Comparison of ENCODE assay signal across 8 cellular contexts in the genomic region with DNA sequence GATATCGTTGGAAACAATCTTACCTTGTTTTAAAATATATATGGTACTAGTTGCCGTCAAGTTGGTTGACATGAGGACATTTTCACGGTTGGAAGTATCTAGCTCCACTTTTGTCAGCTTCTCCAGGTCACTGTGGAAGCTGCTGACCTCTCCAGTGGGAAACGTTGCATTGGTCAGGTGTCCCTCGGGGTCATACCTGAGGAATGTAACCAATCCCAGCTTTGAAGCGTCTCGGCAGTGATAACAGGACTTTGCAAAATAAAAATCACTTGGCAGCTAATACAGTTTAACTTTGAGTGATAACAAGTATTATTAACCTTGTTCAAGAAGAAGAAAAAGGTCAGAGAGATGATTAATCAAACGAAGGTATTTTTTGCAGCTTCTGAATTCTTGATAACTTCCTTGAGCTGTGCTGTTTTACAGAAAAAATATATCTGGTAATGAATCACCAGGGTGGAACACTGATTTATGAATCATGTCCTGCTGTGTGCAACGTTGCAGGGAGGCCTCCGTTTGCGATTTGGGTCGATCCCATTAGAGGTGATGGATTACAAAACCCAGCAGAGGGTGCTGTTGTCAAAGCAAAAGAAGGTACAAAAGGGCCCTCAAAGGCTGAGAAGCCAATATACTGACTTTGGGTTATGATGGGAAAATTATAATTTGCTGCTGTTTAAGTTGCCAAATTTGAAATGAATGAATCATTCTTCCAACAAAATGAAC.
DNase-seq lines count a peak whose midpoint lies in the region; ATAC-seq, FAIRE-seq and TF ChIP-seq lines count a peak whose summit lies in the region.

No MANE protein-coding gene starts in this region.

- peak; percentile 48 for ATAC-seq in CD4-positive, alpha-beta T cell (ENCODE audit: poor library complexity)
- ATAC-seq in activated T-cell treated with anti-CD3 and anti-CD28 coated beads, Interleukin-2, amount 50 U/mL, for 4 hours = peak; percentile 96 to 98
- peak; percentile 53 to 92 (median 88) for ATAC-seq in pancreas

- no peaks in the 10 kb centered on the region for H3K9me2 ChIP-seq in OCI-LY7 (ENCODE audit: insufficient read depth, low read length)

- TF ChIP-seq POLR2A in transverse colon (IDR thresholded peaks at IDR 0.05) = no peak

- POLR2A ChIA-PET in CD4-positive, alpha-beta T cell (lab: Charles Lee) = no interaction called here
- POLR2A ChIA-PET in OCI-LY7 (lab: Charles Lee) = interaction anchor here (0.7 to 1.3 kb wide), 5 partner anchors 9 to 268 kb away, joined by 3 to 5 read pairs (median 3); no protein-coding TSS in a partner anchor

- no TSS peak for BruUV-seq in OCI-LY7 (replicated peaks; lab: Mats Ljungman, UMichigan)

- H3K27ac Mint-ChIP-seq in CD4-positive, alpha-beta T cell = peak overlapping the region; percentile 14

- no peak overlapping the region for H3K4me3 Mint-ChIP-seq in CD4-positive, alpha-beta T cell
- H3K4me3 Mint-ChIP-seq in activated T-cell treated with anti-CD3 and anti-CD28 coated beads, Interleukin-2, amount 50 U/mL, for 4 hours = no peak overlapping the region

- H3K36me3 Mint-ChIP-seq in CD4-positive, alpha-beta T cell (ENCODE audit: low read depth) = peaks cover 6% of the 10 kb centered on the region
- H3K36me3 Mint-ChIP-seq in activated T-cell treated with anti-CD3 and anti-CD28 coated beads, Interleukin-2, amount 50 U/mL, for 4 hours (ENCODE audit: insufficient read depth) = no peaks in the 10 kb centered on the region

- H3K36me3 ChIP-seq in OCI-LY7 (ENCODE audit: insufficient read depth, low read length) = no peaks in the 10 kb centered on the region
- H3K36me3 ChIP-seq in pancreas = no peaks in the 10 kb centered on the region
- H3K36me3 ChIP-seq in transverse colon = no peaks in the 10 kb centered on the region

- no peak overlapping the region; the same call in 1 of the 2 replicates for H3K4me2 ChIP-seq in OCI-LY7 (ENCODE audit: low read length)

- H2AFZ ChIP-seq in OCI-LY7 (ENCODE audit: low read length) = peak overlapping the region; percentile 73; the same call in 1 of the 2 replicates

- H3K27me3 ChIP-seq in CD4-positive, alpha-beta T cell (ENCODE audit: control insufficient read depth, insufficient read depth, low read length) = no peaks in the 10 kb centered on the region
- H3K27me3 ChIP-seq in pancreas (no peaks in the 10 kb centered on the region), transverse colon (no peaks in the 10 kb centered on the region)

- in situ Hi-C loops in transverse colon (cut with MboI; ENCODE audit: low pct_ligation_motif_present in 1 of 4, low pct_unique_long_range_greater_than_20kb in 1 of 4, low sequenced_read_pairs in 3 of 4) = no loop called here

- H4K20me1 ChIP-seq in OCI-LY7 (ENCODE audit: insufficient read depth, low read length) = no peaks in the 10 kb centered on the region

- no peak overlapping the region for H3K4me3 ChIP-seq in OCI-LY7 (ENCODE audit: low read depth, low read length, poor library complexity, severe bottlenecking)
- no peak overlapping the region for H3K4me3 ChIP-seq in fibroblast of pulmonary artery (replicated peaks; ENCODE audit: low read depth, low read length)
- H3K4me3 ChIP-seq in pancreas = no peak overlapping the region
- H3K4me3 ChIP-seq in transverse colon = no peak overlapping the region

- no peaks in the 10 kb centered on the region for H3K27me3 Mint-ChIP-seq in CD4-positive, alpha-beta T cell
- no peaks in the 10 kb centered on the region for H3K27me3 Mint-ChIP-seq in activated T-cell treated with anti-CD3 and anti-CD28 coated beads, Interleukin-2, amount 50 U/mL, for 4 hours (ENCODE audit: low read depth)

- H3K9me3 ChIP-seq in CD4-positive, alpha-beta T cell (ENCODE audit: control insufficient read depth, low read length) = no peaks in the 10 kb centered on the region
- H3K9me3 ChIP-seq in OCI-LY7 (ENCODE audit: low read length) (no peaks in the 10 kb centered on the region), pancreas (no peaks in the 10 kb centered on the region), transverse colon (no peaks in the 10 kb centered on the region)

- H3K79me2 ChIP-seq in OCI-LY7 (ENCODE audit: insufficient read depth, low read depth, low read length) = no peaks in the 10 kb centered on the region

- FAIRE-seq in GM19239 (lab: Jason Lieb, UNC) = peak; percentile 56
- FAIRE-seq in pancreas (lab: Jason Lieb, UNC) = peak; percentile 97

- no peaks in the 10 kb centered on the region for H3K9me3 Mint-ChIP-seq in CD4-positive, alpha-beta T cell
- H3K9me3 Mint-ChIP-seq in activated T-cell treated with anti-CD3 and anti-CD28 coated beads, Interleukin-2, amount 50 U/mL, for 4 hours = no peaks in the 10 kb centered on the region

- H3K27ac ChIP-seq in CD4-positive, alpha-beta T cell (ENCODE audit: low read depth, low read length) = no peak overlapping the region
- H3K27ac ChIP-seq in OCI-LY7 (ENCODE audit: low read depth, low read length, poor library complexity, severe bottlenecking) (peak overlapping the region; percentile 28), pancreas (no peak overlapping the region), transverse colon (no peak overlapping the region)

- intact Hi-C loops in CD4-positive, alpha-beta T cell (cut with DNase I, micrococcal nuclease) = loop anchor here in 1 of 2 experiments (5.0 kb wide), 1 partner anchor 726 kb away; no protein-coding TSS in a partner anchor
- intact Hi-C loops in OCI-LY7 (cut with micrococcal nuclease; ENCODE audit: unreplicated experiment) (loop anchor here (5.0 to 10.0 kb wide), 3 partner anchors 98 to 1278 kb away; no protein-coding TSS in a partner anchor), pancreas (cut with DNase I) (no loop called here), transverse colon (cut with DNase I; ENCODE audit: low total_unique reads) (no loop called here)

- peaks cover 20% of the 10 kb centered on the region for H3K4me1 Mint-ChIP-seq in CD4-positive, alpha-beta T cell (ENCODE audit: low read depth)
- peaks cover 7% of the 10 kb centered on the region for H3K4me1 Mint-ChIP-seq in activated T-cell treated with anti-CD3 and anti-CD28 coated beads, Interleukin-2, amount 50 U/mL, for 4 hours (ENCODE audit: low read depth)

- no peak for TF ChIP-seq CTCF in CD4-positive, alpha-beta T cell (IDR thresholded peaks at IDR 0.05)
- peak; percentile 80 for TF ChIP-seq CTCF in OCI-LY7 (conservative IDR thresholded peaks at IDR 0.05; ENCODE audit: low read length)
- peak; percentile 45 for TF ChIP-seq CTCF in fibroblast of pulmonary artery (IDR thresholded peaks at IDR 0.05; ENCODE audit: low read length, missing control alignments)
- TF ChIP-seq CTCF in pancreas (IDR thresholded peaks at IDR 0.05) = peak in 2 of 4 donors; percentile 37 to 41
- TF ChIP-seq CTCF in transverse colon (IDR thresholded peaks at IDR 0.05) = peak; percentile 14 to 42 (median 22)

- peak in 9 of 10 experiments; percentile 12 to 56 (median 36) for DNase-seq in CD4-positive, alpha-beta T cell
- DNase-seq in GM19239 (ENCODE audit: insufficient read length, low spot score) (peak; percentile 18), HK-2 (ENCODE audit: unreplicated experiment) (peak; percentile 63), OCI-LY7 (ENCODE audit: low spot score) (peak; percentile 79), fibroblast of pulmonary artery (ENCODE audit: low read depth) (peak; percentile 75), pancreas (peak in 4 of 6 donors; percentile 15 to 54 (median 24)), transverse colon (peak; percentile 20)
- peak; percentile 54 for DNase-seq in activated T-cell treated with anti-CD3 and anti-CD28 coated beads, Interleukin-2, amount 50 U/mL, for 4 hours

- no peak for TF ChIP-seq EP300 in transverse colon (IDR thresholded peaks at IDR 0.05; ENCODE audit: low read depth)

- CTCF ChIA-PET in CD4-positive, alpha-beta T cell (lab: Charles Lee) = no interaction called here
- CTCF ChIA-PET in OCI-LY7 (lab: Charles Lee; ENCODE audit: unreplicated experiment) = no interaction called here

- 9 to 10% methylated on average over 12 of the region's 12 CpGs for WGBS in pancreas, 2 donors
- WGBS in transverse colon (ENCODE audit: low coverage in 1 of 2), 2 donors = 33% methylated on average over 12 of the region's 12 CpGs; no CpG with 5 or more reads in 1 of the 2 donors

- peaks cover 55% of the 10 kb centered on the region for H3K4me1 ChIP-seq in OCI-LY7 (ENCODE audit: insufficient read depth, low read length, poor library complexity, severe bottlenecking)
- no peaks in the 10 kb centered on the region for H3K4me1 ChIP-seq in pancreas
- no peaks in the 10 kb centered on the region for H3K4me1 ChIP-seq in transverse colon

Comparison
In these comparisons a context has a peak if more than half of its experiments do, and no peak if none do; other contexts are left out.
1. DNase-seq: peak in every context shown above with its lines; median percentile 79 in OCI-LY7; 75 in fibroblast of pulmonary artery; 63 in HK-2; 54 in activated T-cell treated with anti-CD3 and anti-CD28 coated beads, Interleukin-2, amount 50 U/mL, for 4 hours; 36 in CD4-positive, alpha-beta T cell; 24 in pancreas; 20 in transverse colon; 18 in GM19239.